ENCODE assay signal across 8 cellular contexts in the genomic region with DNA sequence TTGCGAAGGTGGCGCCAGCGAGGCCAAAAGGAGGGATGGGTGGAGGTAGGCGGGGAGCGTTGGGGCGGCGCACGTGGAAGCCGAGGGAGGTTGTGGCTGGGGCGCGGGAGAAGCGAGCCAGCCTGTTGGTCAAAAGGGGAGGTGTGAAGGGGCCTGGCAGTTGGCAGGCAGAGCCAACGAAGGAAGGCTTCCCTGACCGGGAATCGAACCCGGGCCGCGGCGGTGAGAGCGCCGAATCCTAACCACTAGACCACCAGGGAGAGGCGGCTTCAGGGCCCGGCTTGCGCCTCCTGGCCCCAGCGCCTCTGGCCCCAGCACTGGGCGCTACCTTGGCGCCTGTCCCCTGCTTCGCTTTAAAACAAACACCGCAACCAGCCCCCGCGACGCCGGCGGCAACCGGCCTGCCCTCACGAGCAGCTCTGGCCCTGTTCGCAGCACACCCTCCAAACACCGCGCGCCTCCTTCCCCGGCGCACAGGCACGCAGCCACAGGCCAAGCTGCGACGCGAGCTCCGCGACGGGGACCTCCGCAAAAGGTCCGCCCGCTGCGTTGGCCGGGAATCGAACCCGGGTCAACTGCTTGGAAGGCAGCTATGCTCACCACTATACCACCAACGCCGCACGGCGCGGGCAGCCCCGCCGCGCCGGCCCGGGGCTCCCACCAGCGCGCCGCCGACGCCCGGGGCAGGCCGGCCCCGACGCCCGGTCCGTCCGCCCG. TPM values are rescaled to one million over a fixed set of nuclear protein-coding genes. Genes with fewer than 3 reads are reported as not detected.
DNase-seq lines count a peak whose midpoint lies in the region; ATAC-seq and TF ChIP-seq lines count a peak whose summit lies in the region.
"Not testable (repeated sequence)": the region's sequence is repeated elsewhere in the genome, so short reads cannot be mapped to it uniquely, and the experiment has no call there.

No MANE protein-coding gene starts in this region.

- not testable (repeated sequence) for H4K20me1 ChIP-seq in PC-3 (ENCODE audit: low read length)

- H3K9me3 Mint-ChIP-seq in activated naive CD8-positive, alpha-beta T cell treated with anti-CD3 and anti-CD28 coated beads, Interleukin-2, amount 50 U/mL, for 24 hours: not testable (repeated sequence)

- not testable (repeated sequence) for H3K9me2 ChIP-seq in PC-3 (replicated peaks; ENCODE audit: low read length)

- DNase-seq in PC-3; activated naive CD8-positive, alpha-beta T cell treated with anti-CD3 and anti-CD28 coated beads, Interleukin-2, amount 50 U/mL, for 24 hours; left lobe of liver (ENCODE audit: low spot score); upper lobe of right lung: not testable (repeated sequence)

- intact Hi-C loops in PC-3 (cut with micrococcal nuclease); upper lobe of right lung (cut with DNase I): not testable (repeated sequence)

- H3K27me3 ChIP-seq in PC-3 (ENCODE audit: low read length); upper lobe of right lung: not testable (repeated sequence)

- BruUV-seq in PC-3 (replicated peaks; lab: Mats Ljungman, UMichigan): not testable (repeated sequence)

- not testable (repeated sequence) for H3K4me3 ChIP-seq in PC-3 (ENCODE audit: low read length); upper lobe of right lung

- not testable (repeated sequence) for H3K4me3 Mint-ChIP-seq in activated naive CD8-positive, alpha-beta T cell treated with anti-CD3 and anti-CD28 coated beads, Interleukin-2, amount 50 U/mL, for 24 hours

- H3K4me2 ChIP-seq in PC-3 (ENCODE audit: low read length): not testable (repeated sequence)

- not testable (repeated sequence) for H3K36me3 ChIP-seq in PC-3 (ENCODE audit: low read depth, low read length); upper lobe of right lung

- H3K27ac Mint-ChIP-seq in activated naive CD8-positive, alpha-beta T cell treated with anti-CD3 and anti-CD28 coated beads, Interleukin-2, amount 50 U/mL, for 24 hours: not testable (repeated sequence)

- POLR2A ChIA-PET in PC-3 (lab: Charles Lee; ENCODE audit: unreplicated experiment): not testable (repeated sequence)

- not testable (repeated sequence) for H3F3A ChIP-seq in PC-3 (ENCODE audit: low read length, unreplicated experiment)

- H3K9me3 ChIP-seq in PC-3 (ENCODE audit: low read length); upper lobe of right lung: not testable (repeated sequence)

- H2AFZ ChIP-seq in PC-3 (ENCODE audit: low read length): not testable (repeated sequence)

- H3K27me3 Mint-ChIP-seq in activated naive CD8-positive, alpha-beta T cell treated with anti-CD3 and anti-CD28 coated beads, Interleukin-2, amount 50 U/mL, for 24 hours: not testable (repeated sequence)

- not testable (repeated sequence) for H3K4me1 ChIP-seq in PC-3 (ENCODE audit: insufficient read depth, low read length); upper lobe of right lung

- ATAC-seq in GM18907 (IDR thresholded peaks at IDR 0.05; ENCODE audit: unreplicated experiment) (peak; percentile 67), GM21447 (IDR thresholded peaks at IDR 0.05; ENCODE audit: unreplicated experiment) (peak; percentile 49), HG02759 (IDR thresholded peaks at IDR 0.05; ENCODE audit: unreplicated experiment) (peak; percentile 46), HG03159 (IDR thresholded peaks at IDR 0.05; ENCODE audit: unreplicated experiment) (peak; percentile 55), PC-3 (peak; percentile 37), left lobe of liver (peak; percentile 28), upper lobe of right lung (peak; percentile 51)
- ATAC-seq in activated naive CD8-positive, alpha-beta T cell treated with anti-CD3 and anti-CD28 coated beads, Interleukin-2, amount 50 U/mL, for 24 hours: peak; percentile 32

- H3K4me1 Mint-ChIP-seq in activated naive CD8-positive, alpha-beta T cell treated with anti-CD3 and anti-CD28 coated beads, Interleukin-2, amount 50 U/mL, for 24 hours: not testable (repeated sequence)

- TF ChIP-seq CTCF in PC-3 (conservative IDR thresholded peaks at IDR 0.05; ENCODE audit: low read depth, low read length); upper lobe of right lung (IDR thresholded peaks at IDR 0.05): not testable (repeated sequence)

- CTCF ChIA-PET in PC-3 (lab: Charles Lee): not testable (repeated sequence)

- H3K79me2 ChIP-seq in PC-3 (ENCODE audit: low read length): not testable (repeated sequence)

- H3K36me3 Mint-ChIP-seq in activated naive CD8-positive, alpha-beta T cell treated with anti-CD3 and anti-CD28 coated beads, Interleukin-2, amount 50 U/mL, for 24 hours (ENCODE audit: low read depth): not testable (repeated sequence)

- not testable (repeated sequence) for H3K27ac ChIP-seq in PC-3 (ENCODE audit: low read length); upper lobe of right lung

- not testable (repeated sequence) for H3K9ac ChIP-seq in PC-3 (ENCODE audit: low read length)

RNA-seq across cellular contexts. Expression of gene FCGR2A, which starts 58.1 kb away (rescaled TPM):
- 0.73 and 0.98 TPM in 2 replicates for total RNA-seq in PC-3 (2014; rRNA removed)
- 4.0 TPM for total RNA-seq in left lobe of liver
- 140 TPM for total RNA-seq in upper lobe of right lung

Comparison
In these comparisons a context has a peak if more than half of its experiments do, and no peak if none do; other contexts are left out.
1. RNA of gene FCGR2A, which starts 58.1 kb away (total RNA-seq): 140 TPM in upper lobe of right lung (single experiment); 4.0 TPM in left lobe of liver (single experiment) and 0.73 to 0.98 TPM in PC-3; every median in the first group is over 10 times any median in the second.
2. Peak in every context shown above with its lines, with median percentiles within 50 percentile points of each other: ATAC-seq.